Comparison of ENCODE assay signal across 10 cellular contexts in the genomic region with DNA sequence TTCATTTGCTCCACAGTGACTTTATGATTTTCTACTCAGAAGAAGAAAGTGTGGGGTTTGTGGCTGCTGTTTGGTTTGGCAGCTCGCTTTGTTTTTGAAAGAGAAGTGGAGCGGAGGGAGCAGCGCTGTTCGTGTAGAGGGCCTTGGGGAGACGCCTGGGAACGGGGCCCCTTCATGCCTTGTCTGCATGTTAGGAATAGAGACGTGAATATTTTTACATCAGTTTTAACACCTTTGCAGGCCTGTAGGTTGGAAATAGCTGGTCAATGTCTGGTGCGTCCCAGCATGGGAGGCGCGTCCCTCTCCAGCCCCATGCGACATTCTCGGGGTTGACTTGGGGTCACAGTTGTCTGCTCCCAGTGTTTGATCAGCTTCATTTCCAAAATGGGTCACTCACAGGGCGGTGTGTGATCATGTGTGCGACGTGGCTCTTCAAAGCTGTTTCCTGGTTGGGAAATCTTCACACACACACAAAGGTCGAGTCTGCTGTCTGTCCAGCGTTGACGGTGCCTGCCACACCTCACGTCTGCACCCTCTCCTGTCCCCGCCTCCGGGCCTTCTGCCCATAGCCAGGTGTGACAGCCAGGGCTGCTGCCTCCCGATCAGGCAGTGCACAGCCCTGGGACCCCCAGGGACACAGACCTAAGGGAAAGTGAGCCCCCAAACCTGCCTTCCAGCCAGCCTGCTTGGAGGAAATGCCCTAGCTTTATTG.
DNase-seq lines count a peak whose midpoint lies in the region; ATAC-seq and TF ChIP-seq lines count a peak whose summit lies in the region.
"Had no signal": no experiment of that assay in that cellular context is flagged by ENCODE, and none has a peak within 500 bp of the region (broad histone marks: within the 10 kb centered on the region; RNA-seq: fewer than 3 reads in every experiment).

No MANE protein-coding gene starts in this region.

- H3K27ac ChIP-seq in ACC112 (ENCODE audit: low read depth, low read length): no peak overlapping the region
- peak overlapping the region; percentile 4 to 63 for H3K27ac ChIP-seq in esophagus (ENCODE audit: low read depth in 2 of 2, low read length in 1 of 2)
- H3K27ac ChIP-seq: VCaP had no signal

- no peak for TF ChIP-seq CTCF in mucosa of descending colon (IDR thresholded peaks at IDR 0.05)

- intact Hi-C loops in mucosa of descending colon (cut with DNase I, micrococcal nuclease): no loop called here

- no peak overlapping the region for H2AFZ ChIP-seq in ACC112 (ENCODE audit: low read length, unreplicated experiment)

- H3K4me3 ChIP-seq in ACC112 (ENCODE audit: low read depth, low read length) (peak overlapping the region; percentile 36; the same call in 1 of the 2 replicates), esophagus (ENCODE audit: low read depth in 1 of 2, low read length in 2 of 2) (no peak overlapping the region), mucosa of descending colon (no peak overlapping the region)

- no peaks in the 10 kb centered on the region for H3K27me3 ChIP-seq in ACC112 (ENCODE audit: insufficient read depth, low read length)
- no peaks in the 10 kb centered on the region for H3K27me3 ChIP-seq in esophagus (ENCODE audit: control insufficient read depth in 1 of 2, insufficient read depth in 2 of 2, low read length in 2 of 2)

- no peaks in the 10 kb centered on the region for H3K79me2 ChIP-seq in ACC112 (ENCODE audit: control insufficient read depth, insufficient read depth, low read length, unreplicated experiment)

- DNase-seq in NCI-H2196 (lab: John Stamatoyannopoulos, UW; ENCODE audit: unreplicated experiment) (peak; percentile 50), mucosa of descending colon (peak; percentile 92), epidermal melanocyte (ENCODE audit: insufficient read length, low spot score) (no peak), NCI-H187 treated with DMSO at 0.1 percent for 48 hours (lab: John Stamatoyannopoulos, UW) (no peak), amygdala (lab: John Stamatoyannopoulos, UW) (no peak)
- no peak for DNase-seq in stimulated activated CD4-positive, alpha-beta T cell treated with anti-CD3 and anti-CD28 coated beads, Interleukin-1b, Interleukin-23, amount 100 ng/mL, for 48 hours
- DNase-seq: AML-193 had no signal

- peak; percentile 99 for ATAC-seq in mucosa of descending colon

- H3K4me1 ChIP-seq in ACC112 (ENCODE audit: control insufficient read depth, insufficient read depth, low read length, unreplicated experiment) (no peaks in the 10 kb centered on the region), esophagus (ENCODE audit: control insufficient read depth in 2 of 2, insufficient read depth in 2 of 2, low read length in 1 of 2) (peaks cover 0 to 6% of the 10 kb centered on the region in 2 donors), mucosa of descending colon (ENCODE audit: low read depth) (peaks cover 5% of the 10 kb centered on the region)

- H3K9me3 ChIP-seq in esophagus (ENCODE audit: control insufficient read depth in 2 of 2, insufficient read depth in 1 of 2, low read depth in 1 of 2, low read length in 1 of 2) (no peaks in the 10 kb centered on the region), mucosa of descending colon (no peaks in the 10 kb centered on the region)

- WGBS in esophagus, 2 donors: 53 to 60% methylated on average over 22 of the region's 22 CpGs

- H3K36me3 ChIP-seq in ACC112 (ENCODE audit: insufficient read depth, low read length): no peaks in the 10 kb centered on the region
- H3K36me3 ChIP-seq in esophagus (ENCODE audit: control insufficient read depth in 2 of 2, insufficient read depth in 2 of 2, low read length in 1 of 2): no peaks in the 10 kb centered on the region
- H3K36me3 ChIP-seq in mucosa of descending colon (ENCODE audit: low read depth): no peaks in the 10 kb centered on the region

Comparison
In these comparisons a context has a peak if more than half of its experiments do, and no peak if none do; other contexts are left out.
1. DNase-seq: peak in NCI-H2196 (single experiment) and mucosa of descending colon (3 of 3); none in epidermal melanocyte (single experiment), NCI-H187 treated with DMSO at 0.1 percent for 48 hours (single experiment), amygdala (0 of 56) and stimulated activated CD4-positive, alpha-beta T cell treated with anti-CD3 and anti-CD28 coated beads, Interleukin-1b, Interleukin-23, amount 100 ng/mL, for 48 hours (single experiment).